In genomic region chr9:65675589-65676021, GRCh38 we compare ENCODE assay signal across 8 cellular contexts. TPM values are rescaled to one million over a fixed set of nuclear protein-coding genes. Genes with fewer than 3 reads are reported as not detected.
A peak's percentile ranks its signal among the peaks of the same experiment; 100 is the strongest.
DNase-seq lines count a peak whose midpoint lies in the region; ATAC-seq and TF ChIP-seq lines count a peak whose summit lies in the region.
"Not testable (repeated sequence)": the region's sequence is repeated elsewhere in the genome, so short reads cannot be mapped to it uniquely, and the experiment has no call there.

ZNG1E (plus strand) TSS chr9:65675928; CDS start chr9:65675977, 49 bp downstream.

- H3K36me3 ChIP-seq in ES-I3 (ENCODE audit: insufficient read depth, low read length); lower lobe of right lung; gastrocnemius medialis; subcutaneous abdominal adipose tissue (ENCODE audit: control insufficient read depth in 5 of 5, insufficient read depth in 5 of 5, low read length in 5 of 5): not testable (repeated sequence)

- intact Hi-C loops in activated CD4-positive, alpha-beta T cell treated with anti-CD3 and anti-CD28 coated beads, Interleukin-2, amount 10 ng/mL, durations not matched to agents 24 days and 14 days (cut with micrococcal nuclease); lower lobe of right lung (cut with DNase I); gastrocnemius medialis (cut with DNase I; ENCODE audit: low total_unique reads): not testable (repeated sequence)

- not testable (repeated sequence) for TF ChIP-seq CTCF in lower lobe of right lung (IDR thresholded peaks at IDR 0.05); gastrocnemius medialis (IDR thresholded peaks at IDR 0.05 in 4 of 5, conservative IDR thresholded peaks at IDR 0.05 in 1 of 5)

- not testable (repeated sequence) for H3K27me3 Mint-ChIP-seq in activated CD4-positive, alpha-beta T cell treated with anti-CD3 and anti-CD28 coated beads, Interleukin-2, amount 10 ng/mL, durations not matched to agents 24 days and 14 days

- not testable (repeated sequence) for H3K27me3 ChIP-seq in lower lobe of right lung (ENCODE audit: low read depth); gastrocnemius medialis; subcutaneous abdominal adipose tissue (ENCODE audit: control insufficient read depth in 5 of 5, insufficient read depth in 4 of 5, low read length in 5 of 5)

- in situ Hi-C loops in gastrocnemius medialis (cut with MboI; ENCODE audit: low sequenced_read_pairs in 4 of 4), result not testable (repeated sequence)

- H3K27ac ChIP-seq in lower lobe of right lung (peak within 1 kb of the TSS; percentile 54), gastrocnemius medialis (peak within 1 kb of the TSS; percentile 62 to 69 (median 66))
- H3K27ac ChIP-seq in subcutaneous abdominal adipose tissue (ENCODE audit: low read depth, low read length), result not testable (repeated sequence)

- peak within 1 kb of the TSS; percentile 82 for H3K27ac Mint-ChIP-seq in activated CD4-positive, alpha-beta T cell treated with anti-CD3 and anti-CD28 coated beads, Interleukin-2, amount 10 ng/mL, durations not matched to agents 24 days and 14 days

- H3K9ac ChIP-seq in ES-I3 (ENCODE audit: low read depth, low read length) (peak within 1 kb of the TSS; percentile 28; the same call in 1 of the 2 replicates), subcutaneous abdominal adipose tissue (ENCODE audit: low read length in 5 of 5) (peak within 1 kb of the TSS in 1 of 5 donors; percentile 68)

- H3K4me1 ChIP-seq in ES-I3 (ENCODE audit: insufficient read depth, low read length); lower lobe of right lung; gastrocnemius medialis; subcutaneous abdominal adipose tissue (ENCODE audit: control insufficient read depth in 5 of 5, insufficient read depth in 5 of 5, low read length in 5 of 5): not testable (repeated sequence)

- TF ChIP-seq POLR2A in gastrocnemius medialis (IDR thresholded peaks at IDR 0.05), result not testable (repeated sequence)

- DNase-seq in M059J (ENCODE audit: low read depth) (peak; percentile 31), amniotic epithelial cell (ENCODE audit: low read depth) (peak; percentile 9), fibroblast of peridontal ligament (ENCODE audit: extremely low read depth) (peak; percentile 8), lower lobe of right lung (peak; percentile 87), gastrocnemius medialis (peak; percentile 41 to 63)
- DNase-seq in activated CD4-positive, alpha-beta T cell treated with anti-CD3 and anti-CD28 coated beads, Interleukin-2, amount 10 ng/mL, durations not matched to agents 24 days and 14 days, result peak; percentile 90

- H3K9me3 ChIP-seq in ES-I3 (ENCODE audit: control insufficient read depth, insufficient read depth, low read length); lower lobe of right lung; gastrocnemius medialis; subcutaneous abdominal adipose tissue (ENCODE audit: control insufficient read depth in 5 of 5, low read length in 5 of 5): not testable (repeated sequence)

- not testable (repeated sequence) for H3K9me3 Mint-ChIP-seq in activated CD4-positive, alpha-beta T cell treated with anti-CD3 and anti-CD28 coated beads, Interleukin-2, amount 10 ng/mL, durations not matched to agents 24 days and 14 days

- ATAC-seq in lower lobe of right lung, gastrocnemius medialis: not testable (repeated sequence)

- H3K4me1 Mint-ChIP-seq in activated CD4-positive, alpha-beta T cell treated with anti-CD3 and anti-CD28 coated beads, Interleukin-2, amount 10 ng/mL, durations not matched to agents 24 days and 14 days, result not testable (repeated sequence)

- peak within 1 kb of the TSS; percentile 82 for H3K4me3 Mint-ChIP-seq in activated CD4-positive, alpha-beta T cell treated with anti-CD3 and anti-CD28 coated beads, Interleukin-2, amount 10 ng/mL, durations not matched to agents 24 days and 14 days

- peak within 1 kb of the TSS; percentile 53 for H3K4me3 ChIP-seq in lower lobe of right lung
- peak within 1 kb of the TSS; percentile 42 to 59 (median 51) for H3K4me3 ChIP-seq in gastrocnemius medialis
- peak within 1 kb of the TSS; percentile 58 to 72 (median 64) for H3K4me3 ChIP-seq in subcutaneous abdominal adipose tissue (ENCODE audit: low read depth in 1 of 5, low read length in 5 of 5)

- H3K36me3 Mint-ChIP-seq in activated CD4-positive, alpha-beta T cell treated with anti-CD3 and anti-CD28 coated beads, Interleukin-2, amount 10 ng/mL, durations not matched to agents 24 days and 14 days (ENCODE audit: low read depth), result not testable (repeated sequence)

RNA-seq across cellular contexts. Expression of gene ZNG1E, which starts in this region (rescaled TPM):
- 21.3 and 29.0 TPM in 2 replicates for total RNA-seq in M059J (2014; rRNA removed; shearing (Covaris generic))
- total RNA-seq in activated CD4-positive, alpha-beta T cell treated with anti-CD3 and anti-CD28 coated beads, Interleukin-2, amount 10 ng/mL, durations not matched to agents 24 days and 14 days, result 53.3 and 60.7 TPM in 2 replicates
- total RNA-seq in lower lobe of right lung, result 41.3 TPM
- 10 to 100 TPM in 2 of 4 donors, 1 to 10 TPM in 2; 7.7 to 15.9 (median 10.6) TPM for total RNA-seq in gastrocnemius medialis

Comparison
In these comparisons a context has a peak if more than half of its experiments do, and no peak if none do; other contexts are left out.
1. DNase-seq: peak in every context shown above with its lines; median percentile 90 in activated CD4-positive, alpha-beta T cell treated with anti-CD3 and anti-CD28 coated beads, Interleukin-2, amount 10 ng/mL, durations not matched to agents 24 days and 14 days; 87 in lower lobe of right lung; 52 in gastrocnemius medialis; 31 in M059J; 9 in amniotic epithelial cell; 8 in fibroblast of peridontal ligament.